8 cellular contexts compared by ENCODE assay signal in genomic region chr13:77300176-77301141, GRCh38. TPM values are rescaled to one million over a fixed set of nuclear protein-coding genes. Genes with fewer than 3 reads are reported as not detected.
A peak's percentile ranks its signal among the peaks of the same experiment; 100 is the strongest.
DNase-seq lines count a peak whose midpoint lies in the region; ATAC-seq and TF ChIP-seq lines count a peak whose summit lies in the region.

No MANE protein-coding gene starts in this region.

- intact Hi-C loops in mammary epithelial cell (cut with micrococcal nuclease), result no loop called here
- intact Hi-C loops in psoas muscle (cut with DNase I), result no loop called here

- H3K27ac Mint-ChIP-seq in IgD-negative memory B cell, result peak overlapping the region; percentile 57 to 88 (median 76)
- H3K27ac Mint-ChIP-seq in stimulated activated effector memory CD8-positive, alpha-beta T cell treated with anti-CD3 and anti-CD28 coated beads, Interleukin-12 subunit alpha, Interleukin-12 subunit beta, amount 100 ng/mL, for 72 hours, result no peak overlapping the region

- DNase-seq in GM03348 (ENCODE audit: low spot score) (peak; percentile 51), mammary epithelial cell (peak; percentile 31), anterior cingulate cortex (lab: John Stamatoyannopoulos, UW) (no peak), psoas muscle (no peak)
- no peak for DNase-seq in stimulated activated effector memory CD8-positive, alpha-beta T cell treated with anti-CD3 and anti-CD28 coated beads, Interleukin-12 subunit alpha, Interleukin-12 subunit beta, amount 100 ng/mL, for 72 hours (ENCODE audit: low spot score in 2 of 2)

- H3K4me1 ChIP-seq in mammary epithelial cell (ENCODE audit: insufficient read depth, low read length) (peaks cover 14% of the 10 kb centered on the region), neutrophil (ENCODE audit: control insufficient read depth in 1 of 2, insufficient read depth in 1 of 2, low read depth in 1 of 2, low read length in 1 of 2) (peaks cover 19 to 36% of the 10 kb centered on the region in 2 experiments), psoas muscle (peaks cover 18% of the 10 kb centered on the region)

- no peaks in the 10 kb centered on the region for H4K20me1 ChIP-seq in mammary epithelial cell (ENCODE audit: insufficient read depth, low read length)

- H3K4me3 ChIP-seq in mammary epithelial cell (replicated peaks in 1 of 3; ENCODE audit: insufficient read depth in 1 of 3, low read depth in 2 of 3, low read length in 3 of 3), result no peak overlapping the region
- no peak overlapping the region for H3K4me3 ChIP-seq in neutrophil (ENCODE audit: low read depth in 1 of 2, low read length in 1 of 2)
- H3K4me3 ChIP-seq in psoas muscle, result no peak overlapping the region

- ATAC-seq in stimulated activated effector memory CD8-positive, alpha-beta T cell treated with anti-CD3 and anti-CD28 coated beads, Interleukin-12 subunit alpha, Interleukin-12 subunit beta, amount 100 ng/mL, for 72 hours, result no peak
- ATAC-seq in psoas muscle, result no peak
- no peak for ATAC-seq in GM21619 (IDR thresholded peaks at IDR 0.05; ENCODE audit: unreplicated experiment)

- WGBS in mammary epithelial cell (ENCODE audit: low coverage, missing lambda C conversion rate), result 88% methylated on average over 6 of the region's 6 CpGs
- WGBS in psoas muscle, 3 donors, result 89 to 93% (median 90%) methylated on average over 6 of the region's 6 CpGs

- dilution Hi-C loops in mammary epithelial cell (cut with HindIII; ENCODE audit: low sequenced_read_pairs), result no loop called here

- H3K4me2 ChIP-seq in mammary epithelial cell (ENCODE audit: insufficient read depth, low read depth, low read length), result no peak overlapping the region

- no peak overlapping the region for H3K9ac ChIP-seq in mammary epithelial cell (ENCODE audit: insufficient read depth, low read length)

- no peak for TF ChIP-seq CTCF in mammary epithelial cell (conservative IDR thresholded peaks at IDR 0.05 in 1 of 2, IDR thresholded peaks at IDR 0.05 in 1 of 2; ENCODE audit: extremely low read depth in 1 of 2, insufficient read depth in 1 of 2, low read depth in 1 of 2, low read length in 2 of 2)
- TF ChIP-seq CTCF in neutrophil (IDR thresholded peaks at IDR 0.05), result no peak
- TF ChIP-seq CTCF in psoas muscle (IDR thresholded peaks at IDR 0.05), result no peak

- in situ Hi-C loops in mammary epithelial cell (cut with MboI; ENCODE audit: low sequenced_read_pairs in 2 of 2), result no loop called here

- peak overlapping the region; percentile 42 to 95 (median 57) for H3K4me3 Mint-ChIP-seq in IgD-negative memory B cell
- H3K4me3 Mint-ChIP-seq in stimulated activated effector memory CD8-positive, alpha-beta T cell treated with anti-CD3 and anti-CD28 coated beads, Interleukin-12 subunit alpha, Interleukin-12 subunit beta, amount 100 ng/mL, for 72 hours, result no peak overlapping the region

- no peaks in the 10 kb centered on the region for H3K27me3 ChIP-seq in mammary epithelial cell (ENCODE audit: insufficient read depth, low read length)
- no peaks in the 10 kb centered on the region for H3K27me3 ChIP-seq in neutrophil
- no peaks in the 10 kb centered on the region for H3K27me3 ChIP-seq in psoas muscle (ENCODE audit: insufficient read depth in 3 of 3, low read length in 2 of 3)

- H3K27me3 Mint-ChIP-seq in IgD-negative memory B cell, result no peaks in the 10 kb centered on the region

- H3K36me3 ChIP-seq in mammary epithelial cell (ENCODE audit: insufficient read depth, low read length) (peaks cover 3% of the 10 kb centered on the region), neutrophil (peaks cover 4% of the 10 kb centered on the region), psoas muscle (ENCODE audit: insufficient read depth in 1 of 2, low read depth in 1 of 2) (peaks cover 0 to 6% of the 10 kb centered on the region in 2 donors)

- no peak overlapping the region for H2AFZ ChIP-seq in mammary epithelial cell (ENCODE audit: low read depth, low read length)

- CTCF ChIA-PET in mammary epithelial cell (lab: Charles Lee; ENCODE audit: low non-redundant PET), result no interaction called here

- peaks cover 85% of the 10 kb centered on the region for H3K79me2 ChIP-seq in mammary epithelial cell (ENCODE audit: insufficient read depth, low read length)

- H3K27ac ChIP-seq in mammary epithelial cell (ENCODE audit: insufficient read depth, low read depth, low read length), result no peak overlapping the region
- peak overlapping the region; percentile 62 for H3K27ac ChIP-seq in neutrophil
- H3K27ac ChIP-seq in psoas muscle, result no peak overlapping the region

- H3K9me3 Mint-ChIP-seq in IgD-negative memory B cell, result peaks cover 0 to 3% (median 0%) of the 10 kb centered on the region in 3 donors
- no peaks in the 10 kb centered on the region for H3K9me3 Mint-ChIP-seq in stimulated activated effector memory CD8-positive, alpha-beta T cell treated with anti-CD3 and anti-CD28 coated beads, Interleukin-12 subunit alpha, Interleukin-12 subunit beta, amount 100 ng/mL, for 72 hours

- H3K36me3 Mint-ChIP-seq in IgD-negative memory B cell, result peaks cover 4% of the 10 kb centered on the region
- H3K36me3 Mint-ChIP-seq in stimulated activated effector memory CD8-positive, alpha-beta T cell treated with anti-CD3 and anti-CD28 coated beads, Interleukin-12 subunit alpha, Interleukin-12 subunit beta, amount 100 ng/mL, for 72 hours, result peaks cover 13% of the 10 kb centered on the region

- no TSS peak for BruUV-seq in mammary epithelial cell (replicated peaks; lab: Mats Ljungman, UMichigan)

- peaks cover 56 to 69% (median 57%) of the 10 kb centered on the region in 3 donors for H3K4me1 Mint-ChIP-seq in IgD-negative memory B cell
- peaks cover 59% of the 10 kb centered on the region for H3K4me1 Mint-ChIP-seq in stimulated activated effector memory CD8-positive, alpha-beta T cell treated with anti-CD3 and anti-CD28 coated beads, Interleukin-12 subunit alpha, Interleukin-12 subunit beta, amount 100 ng/mL, for 72 hours

- H3K9me3 ChIP-seq in mammary epithelial cell (replicated peaks; ENCODE audit: insufficient read depth, low read length) (no peaks in the 10 kb centered on the region), neutrophil (no peaks in the 10 kb centered on the region), psoas muscle (no peaks in the 10 kb centered on the region)

RNA-seq across cellular contexts. Expression of gene MYCBP2, which starts 26.4 kb away (rescaled TPM):
- polyA plus RNA-seq in IgD-negative memory B cell (78.2 TPM), mammary epithelial cell (16.3 TPM), psoas muscle (10 to 100 TPM; 10.8 to 28.8 (median 19.8) TPM)
- total RNA-seq in mammary epithelial cell (10 to 100 TPM; 59.8 to 66.2 TPM), psoas muscle (10 to 100 TPM; 35.5 to 49.5 (median 39.5) TPM)
- 52.1 TPM for polyA minus RNA-seq in mammary epithelial cell

Comparison
In these comparisons a context has a peak if more than half of its experiments do, and no peak if none do; other contexts are left out.
1. DNase-seq: peak in GM03348 (single experiment) and mammary epithelial cell (single experiment); none in anterior cingulate cortex (0 of 58), stimulated activated effector memory CD8-positive, alpha-beta T cell treated with anti-CD3 and anti-CD28 coated beads, Interleukin-12 subunit alpha, Interleukin-12 subunit beta, amount 100 ng/mL, for 72 hours (0 of 2) and psoas muscle (0 of 2).